In genomic region chr11:626475-627272, GRCh38 we compare ENCODE assay signal across 18 cellular contexts. TPM values are rescaled to one million over a fixed set of nuclear protein-coding genes. Genes with fewer than 3 reads are reported as not detected.
DNase-seq lines count a peak whose midpoint lies in the region; ATAC-seq and TF ChIP-seq lines count a peak whose summit lies in the region.
"Had no signal": no experiment of that assay in that cellular context is flagged by ENCODE, and none has a peak within 500 bp of the region (broad histone marks: within the 10 kb centered on the region; RNA-seq: fewer than 3 reads in every experiment).

TSS of gene SCT (minus strand) at chr11:627181. CDS start at chr11:627143, 38 bp downstream.

- no peak for DNase-seq in CD4-positive, alpha-beta T cell
- no peak for DNase-seq in T-cell
- DNase-seq in hepatocyte (ENCODE audit: low spot score): peak; percentile 28
- DNase-seq: activated CD4-positive, alpha-beta T cell treated with anti-CD3 and anti-CD28 coated beads, Interleukin-2, amount 10 ng/mL, durations not matched to agents 24 days and 14 days; activated T-cell treated with anti-CD3 and anti-CD28 coated beads, Interleukin-2, amount 50 U/mL, for 72 hours; anterior cingulate cortex; dermis blood vessel endothelial cell; DMS 273 treated with DMSO at 0.1 percent for 48 hours; NCI-H2029 treated with DMSO at 0.1 percent for 48 hours had no signal

- 38% methylated on average over 11 of the region's 68 CpGs for WGBS in hepatocyte (ENCODE audit: low lambda C conversion rate, missing lambda C conversion rate)

- no peaks in the 10 kb centered on the region for H3K9me3 Mint-ChIP-seq in CD4-positive, alpha-beta T cell
- H3K9me3 Mint-ChIP-seq in T-cell: no peaks in the 10 kb centered on the region
- H3K9me3 Mint-ChIP-seq: activated CD4-positive, alpha-beta T cell treated with anti-CD3 and anti-CD28 coated beads, Interleukin-2, amount 10 ng/mL, durations not matched to agents 24 days and 14 days; activated T-cell treated with anti-CD3 and anti-CD28 coated beads, Interleukin-2, amount 50 U/mL, for 72 hours had no signal

- no peak within 1 kb of the TSS for H3K9ac ChIP-seq in neural cell (ENCODE audit: low read length)

- intact Hi-C loops in CD4-positive, alpha-beta T cell (cut with DNase I, micrococcal nuclease): no loop called here

- no peak within 1 kb of the TSS for H3K4me3 ChIP-seq in hepatocyte
- H3K4me3 ChIP-seq in neural cell (ENCODE audit: low read length): peak within 1 kb of the TSS; percentile 17
- H3K4me3 ChIP-seq: lung, ovary had no signal

- no peak for TF ChIP-seq CTCF in CD4-positive, alpha-beta T cell (IDR thresholded peaks at IDR 0.05)
- TF ChIP-seq CTCF in hepatocyte (IDR thresholded peaks at IDR 0.05; ENCODE audit: poor library complexity): no peak
- TF ChIP-seq CTCF in neural cell (IDR thresholded peaks at IDR 0.05; ENCODE audit: poor library complexity, severe bottlenecking): no peak

- no peak for TF ChIP-seq RAD21 in neural cell (conservative IDR thresholded peaks at IDR 0.05)

- POLR2A ChIA-PET in CD4-positive, alpha-beta T cell (lab: Charles Lee): no interaction called here
- POLR2A ChIA-PET in T-cell (lab: Charles Lee): no interaction called here

- H3K4me2 ChIP-seq in hepatocyte: peak within 1 kb of the TSS; percentile 72
- H3K4me2 ChIP-seq in neural cell (ENCODE audit: low read length): no peak within 1 kb of the TSS

- no peak within 1 kb of the TSS for H3K27ac ChIP-seq in CD4-positive, alpha-beta T cell (ENCODE audit: low read depth, low read length)
- H3K27ac ChIP-seq in hepatocyte (no peak within 1 kb of the TSS), neural cell (ENCODE audit: low read length) (peak within 1 kb of the TSS; percentile 25)
- H3K27ac ChIP-seq: ovary had no signal

- peaks cover 16% of the 10 kb centered on the region for H3K4me1 Mint-ChIP-seq in CD4-positive, alpha-beta T cell (ENCODE audit: low read depth)
- peaks cover 19 to 21% (median 20%) of the 10 kb centered on the region in 3 donors for H3K4me1 Mint-ChIP-seq in T-cell

- peaks cover 14% of the 10 kb centered on the region for H3K4me1 ChIP-seq in hepatocyte (ENCODE audit: insufficient read depth)

- H3K9me2 ChIP-seq in hepatocyte (replicated peaks; ENCODE audit: insufficient read depth): no peaks in the 10 kb centered on the region
- H3K9me2 ChIP-seq in neural cell (ENCODE audit: insufficient read depth, low read length): no peaks in the 10 kb centered on the region

- CTCF ChIA-PET in CD4-positive, alpha-beta T cell (lab: Charles Lee): no interaction called here
- CTCF ChIA-PET in T-cell (lab: Charles Lee): interaction anchor here in 1 of 2 donors (0.6 kb wide), 1 partner anchor 72 kb away, joined by 3 read pairs; no protein-coding TSS in a partner anchor

- H3K4me3 Mint-ChIP-seq in CD4-positive, alpha-beta T cell: peak within 1 kb of the TSS; percentile 11
- peak within 1 kb of the TSS in 2 of 3 donors; percentile 3 to 71 for H3K4me3 Mint-ChIP-seq in T-cell

- H3K36me3 Mint-ChIP-seq in CD4-positive, alpha-beta T cell (ENCODE audit: low read depth): no peaks in the 10 kb centered on the region
- H3K36me3 Mint-ChIP-seq in T-cell: no peaks in the 10 kb centered on the region

- H3K36me3 ChIP-seq in hepatocyte (replicated peaks; ENCODE audit: insufficient read depth, low read depth) (no peaks in the 10 kb centered on the region), neural cell (ENCODE audit: insufficient read depth, low read length) (no peaks in the 10 kb centered on the region)
- H3K36me3 ChIP-seq: ovary had no signal

- no peak for TF ChIP-seq EP300 in neural cell (conservative IDR thresholded peaks at IDR 0.05; ENCODE audit: poor library complexity, severe bottlenecking)

- H4K20me1 ChIP-seq in hepatocyte (ENCODE audit: insufficient read depth, poor library complexity, severe bottlenecking): no peaks in the 10 kb centered on the region
- H4K20me1 ChIP-seq in neural cell (ENCODE audit: insufficient read depth): no peaks in the 10 kb centered on the region

- peaks cover 19% of the 10 kb centered on the region for H3K27me3 ChIP-seq in CD4-positive, alpha-beta T cell (ENCODE audit: control insufficient read depth, insufficient read depth, low read length)
- no peaks in the 10 kb centered on the region for H3K27me3 ChIP-seq in hepatocyte
- H3K27me3 ChIP-seq in neural cell (ENCODE audit: insufficient read depth, low read depth, low read length): no peaks in the 10 kb centered on the region
- H3K27me3 ChIP-seq: ovary had no signal

- H3F3A ChIP-seq in neural cell (ENCODE audit: insufficient read depth, low read length, poor library complexity, severe bottlenecking): no peaks in the 10 kb centered on the region

- H3K27me3 Mint-ChIP-seq in CD4-positive, alpha-beta T cell: peaks cover 28% of the 10 kb centered on the region
- H3K27me3 Mint-ChIP-seq in T-cell: peaks cover 22 to 33% of the 10 kb centered on the region in 2 donors

- H2AFZ ChIP-seq in hepatocyte (no peak within 1 kb of the TSS), neural cell (ENCODE audit: low read depth, low read length) (no peak within 1 kb of the TSS)

- H3K79me2 ChIP-seq in hepatocyte: no peaks in the 10 kb centered on the region
- H3K79me2 ChIP-seq in neural cell (replicated peaks; ENCODE audit: insufficient read depth, low read length): no peaks in the 10 kb centered on the region

- H3K27ac Mint-ChIP-seq in CD4-positive, alpha-beta T cell: no peak within 1 kb of the TSS
- H3K27ac Mint-ChIP-seq in T-cell: no peak within 1 kb of the TSS

- no peak for ATAC-seq in CD4-positive, alpha-beta T cell (ENCODE audit: poor library complexity)
- ATAC-seq in T-cell (replicated peaks in 1 of 4) (no peak), GM21515 (IDR thresholded peaks at IDR 0.05; ENCODE audit: unreplicated experiment) (no peak), GM21526 (IDR thresholded peaks at IDR 0.05; ENCODE audit: low FRiP score, unreplicated experiment) (no peak), HG02678 (IDR thresholded peaks at IDR 0.05; ENCODE audit: unreplicated experiment) (no peak), GM21825 (IDR thresholded peaks at IDR 0.05; ENCODE audit: unreplicated experiment) (no peak)
- ATAC-seq: activated T-cell treated with anti-CD3 and anti-CD28 coated beads, Interleukin-2, amount 50 U/mL, for 72 hours had no signal

- H3K9me3 ChIP-seq in CD4-positive, alpha-beta T cell (ENCODE audit: control insufficient read depth, low read length): no peaks in the 10 kb centered on the region
- H3K9me3 ChIP-seq in hepatocyte (ENCODE audit: low read depth) (no peaks in the 10 kb centered on the region), neural cell (ENCODE audit: low read length) (no peaks in the 10 kb centered on the region)
- H3K9me3 ChIP-seq: ovary had no signal

TF ChIP-seq in neural cell, 6 proteins besides CTCF, POLR2A, EP300 and RAD21:
- no peak for TF ChIP-seq MXI1 (conservative IDR thresholded peaks at IDR 0.05; ENCODE audit: poor library complexity, severe bottlenecking)
- TF ChIP-seq REST (IDR thresholded peaks at IDR 0.05; ENCODE audit: borderline replicate concordance): no peak
- TF ChIP-seq TAF1 (IDR thresholded peaks at IDR 0.05; ENCODE audit: low read depth): no peak
- TF ChIP-seq EZH2 (IDR thresholded peaks at IDR 0.05; ENCODE audit: borderline replicate concordance, insufficient read depth, low read length, poor library complexity, severe bottlenecking): no peak
- no peak for TF ChIP-seq SMC3 (conservative IDR thresholded peaks at IDR 0.05; ENCODE audit: poor library complexity)
- no peak for TF ChIP-seq POLR2AphosphoS5 (IDR thresholded peaks at IDR 0.05)

RNA-seq across cellular contexts. Expression of gene SCT, which starts in this region (rescaled TPM):
- not detected for total RNA-seq in CD4-positive, alpha-beta T cell
- not detected for total RNA-seq in T-cell
- not detected in 2 replicates for total RNA-seq in hepatocyte
- 20.5 and 21.7 TPM in 2 replicates for polyA plus RNA-seq in hepatocyte
- polyA plus RNA-seq in neural cell: not detected in 2 replicates
- polyA minus RNA-seq in neural cell: not detected in 2 replicates
- total RNA-seq: activated CD4-positive, alpha-beta T cell treated with anti-CD3 and anti-CD28 coated beads, Interleukin-2, amount 10 ng/mL, durations not matched to agents 24 days and 14 days; activated T-cell treated with anti-CD3 and anti-CD28 coated beads, Interleukin-2, amount 50 U/mL, for 72 hours; dermis blood vessel endothelial cell; lung; ovary; RPMI7951; T-helper 1 cell treated with Interleukin-12 subunit alpha and Interleukin-12 subunit beta and Interleukin-4 antibody, amounts not matched to agents 30 ng/mL and 1 ng/mL, for 36 hours had no signal
- polyA plus RNA-seq: lung had no signal

Comparison
In these comparisons a context has a peak if more than half of its experiments do, and no peak if none do; other contexts are left out.
1. RNA of gene SCT (polyA plus RNA-seq): 20.5 to 21.7 TPM in hepatocyte; not detected in neural cell; every median in the first group is over 10 times any median in the second.